8 cellular contexts compared by ENCODE assay signal in the genomic region with DNA sequence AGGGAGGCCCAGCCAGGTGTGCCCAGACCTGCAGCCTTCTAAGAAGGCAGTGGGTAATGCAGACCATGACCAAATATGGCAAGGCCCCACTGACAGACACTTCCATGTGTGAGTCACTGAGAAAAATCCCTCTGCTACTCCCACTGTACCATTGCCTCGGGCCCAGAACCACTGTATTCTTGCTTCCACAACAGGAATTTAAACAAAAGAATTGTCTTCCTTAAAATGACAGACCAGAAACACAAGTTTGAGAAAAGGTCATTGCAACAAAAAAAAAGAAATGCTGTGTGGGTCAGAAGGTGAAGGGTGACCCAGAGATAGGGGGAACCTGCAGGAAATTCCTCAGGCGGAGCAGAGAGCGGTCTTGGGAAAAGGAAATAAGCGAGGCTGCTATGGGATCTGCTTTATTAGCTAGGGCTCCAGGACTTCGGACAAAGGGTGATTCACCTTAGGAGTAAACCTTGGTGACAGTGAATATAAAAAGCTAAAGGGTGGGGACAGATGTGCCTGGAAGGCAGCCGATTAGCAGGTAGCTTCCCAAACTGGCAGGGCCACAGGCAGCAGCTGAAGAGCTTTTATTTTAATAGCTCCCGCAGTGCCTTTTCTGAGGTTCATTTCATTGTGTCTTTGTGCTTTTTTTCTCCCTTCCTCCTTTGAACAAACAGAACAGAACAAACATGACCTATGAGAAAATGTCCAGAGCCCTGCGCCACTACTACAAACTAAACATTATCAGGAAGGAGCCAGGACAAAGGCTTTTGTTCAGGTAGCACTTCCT.
DNase-seq lines count a peak whose midpoint lies in the region; ATAC-seq and TF ChIP-seq lines count a peak whose summit lies in the region.

No MANE protein-coding gene starts in this region.

- no peak overlapping the region for H3K9ac ChIP-seq in H9 (ENCODE audit: extremely low read depth, insufficient read length, low read length)

- no peaks in the 10 kb centered on the region for H3K79me2 ChIP-seq in H9 (ENCODE audit: insufficient read depth, low read length)

- TF ChIP-seq POLR2A in Peyer's patch (IDR thresholded peaks at IDR 0.05) (no peak), sigmoid colon (IDR thresholded peaks at IDR 0.05) (no peak)

- no peaks in the 10 kb centered on the region for H3K27me3 Mint-ChIP-seq in H9 (ENCODE audit: low read depth)

- H3K36me3 ChIP-seq in Peyer's patch: peaks cover 0 to 42% (median 0%) of the 10 kb centered on the region in 3 donors
- peaks cover 0 to 67% (median 11%) of the 10 kb centered on the region in 4 donors for H3K36me3 ChIP-seq in sigmoid colon

- H3K9me3 ChIP-seq in H9 (ENCODE audit: control insufficient read depth, low read depth, low read length): no peaks in the 10 kb centered on the region
- no peaks in the 10 kb centered on the region for H3K9me3 ChIP-seq in Peyer's patch
- H3K9me3 ChIP-seq in sigmoid colon: no peaks in the 10 kb centered on the region

- H4K20me1 ChIP-seq in H9 (ENCODE audit: control insufficient read depth, insufficient read depth, insufficient read length): no peaks in the 10 kb centered on the region

- no peak overlapping the region for H3K4me3 Mint-ChIP-seq in H9

- H4K5ac ChIP-seq in H9 (ENCODE audit: insufficient read length, low read depth, low read length): no peak overlapping the region

- no peak overlapping the region for H3K4me2 ChIP-seq in H9 (ENCODE audit: insufficient read depth, insufficient read length, low read length)

- no peak for TF ChIP-seq CTCF in H9 (conservative IDR thresholded peaks at IDR 0.05)
- TF ChIP-seq CTCF in Peyer's patch (IDR thresholded peaks at IDR 0.05): no peak
- no peak for TF ChIP-seq CTCF in foreskin fibroblast (IDR thresholded peaks at IDR 0.05; ENCODE audit: low read depth, low read length)
- TF ChIP-seq CTCF in sigmoid colon (IDR thresholded peaks at IDR 0.05): no peak

- H3K18ac ChIP-seq in H9 (ENCODE audit: insufficient read length, low read depth, low read length): no peak overlapping the region

- H3K79me1 ChIP-seq in H9 (ENCODE audit: insufficient read depth, low read depth, low read length, poor library complexity, severe bottlenecking): no peaks in the 10 kb centered on the region

- no peaks in the 10 kb centered on the region for H3K23me2 ChIP-seq in H9 (ENCODE audit: insufficient read length, low read depth, low read length, poor library complexity, severe bottlenecking)

- H2AFZ ChIP-seq in H9 (ENCODE audit: low read length): no peak overlapping the region

- H3K27ac ChIP-seq in H9 (ENCODE audit: insufficient read length, low read depth, low read length) (no peak overlapping the region), Peyer's patch (peak overlapping the region in 3 of 4 donors; percentile 63 to 79 (median 73)), sigmoid colon (peak overlapping the region; percentile 47 to 88 (median 70))

- H2AK5ac ChIP-seq in H9 (ENCODE audit: insufficient read length, low read length): no peak overlapping the region

- no peak for TF ChIP-seq EP300 in sigmoid colon (IDR thresholded peaks at IDR 0.05)

- no peak for DNase-seq in H9
- peak in 1 of 3 donors; percentile 72 for DNase-seq in Peyer's patch
- DNase-seq in foreskin fibroblast: peak; percentile 25 to 65
- DNase-seq in sigmoid colon: no peak
- no peak for DNase-seq in epidermal melanocyte (ENCODE audit: insufficient read length, low spot score)
- no peak for DNase-seq in NCI-H1694 treated with DMSO at 0.1 percent for 48 hours (lab: John Stamatoyannopoulos, UW)

- no peak overlapping the region for H3K4me3 ChIP-seq in Peyer's patch
- no peak overlapping the region for H3K4me3 ChIP-seq in foreskin fibroblast (ENCODE audit: low read depth in 1 of 2, low read length in 2 of 2)
- H3K4me3 ChIP-seq in sigmoid colon: no peak overlapping the region

- no peak overlapping the region for H2BK120ac ChIP-seq in H9 (ENCODE audit: low read depth, low read length, poor library complexity, severe bottlenecking)

- intact Hi-C loops in sigmoid colon (cut with DNase I): no loop called here

- H3K9me3 Mint-ChIP-seq in H9: no peaks in the 10 kb centered on the region

- H3K4me1 Mint-ChIP-seq in H9: peaks cover 7 to 14% of the 10 kb centered on the region in 2 experiments; a peak in 3 of 4 replicates

- H3K14ac ChIP-seq in H9 (ENCODE audit: insufficient read depth, low read length): no peak overlapping the region

- no peaks in the 10 kb centered on the region for H3K4me1 ChIP-seq in H9 (ENCODE audit: insufficient read depth, low read length)
- H3K4me1 ChIP-seq in Peyer's patch: peaks cover 0 to 54% (median 8%) of the 10 kb centered on the region in 4 donors
- H3K4me1 ChIP-seq in sigmoid colon: peaks cover 0 to 50% (median 30%) of the 10 kb centered on the region in 4 donors

- peak overlapping the region; percentile 5 to 69 (median 14); a peak in 4 of 7 replicates for H3K27ac Mint-ChIP-seq in H9

- H3K56ac ChIP-seq in H9 (ENCODE audit: insufficient read length, low read depth, low read length): no peak overlapping the region

- H3K36me3 Mint-ChIP-seq in H9 (ENCODE audit: insufficient read depth in 1 of 3, low read depth in 3 of 3): peaks cover 11 to 31% (median 13%) of the 10 kb centered on the region in 3 experiments

- H3K27me3 ChIP-seq in H9 (ENCODE audit: insufficient read depth, low read length): no peaks in the 10 kb centered on the region
- H3K27me3 ChIP-seq in Peyer's patch: no peaks in the 10 kb centered on the region
- H3K27me3 ChIP-seq in sigmoid colon: no peaks in the 10 kb centered on the region

- H3T11ph ChIP-seq in H9 (ENCODE audit: low read length): no peak overlapping the region

- H4K91ac ChIP-seq in H9 (ENCODE audit: insufficient read length, low read depth, low read length): no peak overlapping the region

- H2BK12ac ChIP-seq in H9 (ENCODE audit: insufficient read length, low read depth, low read length): no peak overlapping the region

- no peak overlapping the region for H2BK5ac ChIP-seq in H9 (ENCODE audit: insufficient read length, low read length)

- no peak overlapping the region for H2BK15ac ChIP-seq in H9 (ENCODE audit: low read depth, low read length)

- no peak for ATAC-seq in HG02571 (IDR thresholded peaks at IDR 0.05; ENCODE audit: unreplicated experiment)
- no peak for ATAC-seq in GM21360 (IDR thresholded peaks at IDR 0.05; ENCODE audit: unreplicated experiment)

- H2BK20ac ChIP-seq in H9 (ENCODE audit: low read depth, low read length, poor library complexity, severe bottlenecking): no peak overlapping the region

- no peak overlapping the region for H3K4ac ChIP-seq in H9 (ENCODE audit: low read depth, low read length)

- no CpG with 5 or more reads among the region's 8 CpGs for WGBS in H9 (ENCODE audit: extremely low coverage, insufficient read length, low lambda C conversion rate)
- 17 to 60% methylated on average over 8 of the region's 8 CpGs for WGBS in sigmoid colon, 2 donors

- H4K8ac ChIP-seq in H9 (replicated peaks; ENCODE audit: insufficient read length, low read depth, low read length): no peak overlapping the region

- no peak overlapping the region for H3K23ac ChIP-seq in H9 (ENCODE audit: insufficient read length, low read depth, low read length)

Comparison
In these comparisons a context has a peak if more than half of its experiments do, and no peak if none do; other contexts are left out.
1. DNase-seq: peak in foreskin fibroblast (2 of 2); none in H9 (single experiment), sigmoid colon (single experiment), epidermal melanocyte (single experiment) and NCI-H1694 treated with DMSO at 0.1 percent for 48 hours (single experiment).